ENCODE assay signal across 9 cellular contexts in the genomic region with DNA sequence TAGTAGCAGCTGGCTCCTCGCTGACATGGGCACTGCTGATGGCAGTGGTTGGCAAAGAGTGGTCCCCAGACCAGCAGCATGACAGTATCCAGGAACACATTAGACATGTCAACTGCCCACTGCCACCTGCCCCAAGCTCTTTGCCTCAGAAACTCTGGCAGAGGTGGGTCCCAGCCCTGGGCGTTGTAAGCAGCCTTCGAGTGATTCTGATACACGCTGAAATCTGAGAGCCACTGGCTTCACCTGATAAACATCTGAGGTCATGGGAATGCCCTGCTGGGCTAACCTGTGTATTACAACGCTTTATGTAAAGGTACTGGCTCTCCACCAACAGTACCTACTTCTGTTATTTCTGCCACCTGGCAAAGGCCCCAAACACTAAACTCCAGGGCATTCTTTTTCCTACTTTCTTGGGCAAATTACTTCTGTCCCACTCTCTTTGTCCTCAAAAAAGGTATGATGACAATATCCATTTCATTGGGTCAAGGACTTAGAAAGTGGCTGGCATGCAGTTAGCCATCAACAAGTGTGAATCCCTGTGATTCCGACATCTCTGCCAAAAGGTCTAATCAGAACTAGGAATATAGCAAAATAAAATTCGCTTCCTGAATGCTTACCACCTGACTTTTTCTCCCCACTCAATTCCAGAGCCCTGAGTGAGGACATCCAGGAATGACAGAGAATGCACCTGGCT. TPM values are rescaled to one million over a fixed set of nuclear protein-coding genes. Genes with fewer than 3 reads are reported as not detected.
A peak's percentile ranks its signal among the peaks of the same experiment; 100 is the strongest.
DNase-seq lines count a peak whose midpoint lies in the region; ATAC-seq and TF ChIP-seq lines count a peak whose summit lies in the region.
"Had no signal": no experiment of that assay in that cellular context is flagged by ENCODE, and none has a peak within 500 bp of the region (broad histone marks: within the 10 kb centered on the region; RNA-seq: fewer than 3 reads in every experiment).

No MANE protein-coding gene starts in this region.

- ATAC-seq in GM19035 (IDR thresholded peaks at IDR 0.05; ENCODE audit: unreplicated experiment), result peak; percentile 51
- ATAC-seq in stimulated activated naive CD8-positive, alpha-beta T cell treated with anti-CD3 and anti-CD28 coated beads, Interleukin-15, amount 100 ng/mL, for 72 hours, result peak; percentile 53

- intact Hi-C loops in CD14-positive monocyte (cut with micrococcal nuclease), result no loop called here

- H3K36me3 Mint-ChIP-seq in CD14-positive monocyte, result peaks cover 0 to 4% of the 10 kb centered on the region in 2 donors

- DNase-seq in CD14-positive monocyte (ENCODE audit: low spot score) (no peak), LoVo (ENCODE audit: low spot score) (peak; percentile 20), NCI-H128 (lab: John Stamatoyannopoulos, UW; ENCODE audit: unreplicated experiment) (no peak), globus pallidus (ENCODE audit: low spot score) (no peak), GM19238 (ENCODE audit: insufficient read length, low spot score) (no peak)
- DNase-seq in effector CD4-positive, alpha-beta T cell, result peak; percentile 8
- peak in 1 of 2 donors; percentile 30 for DNase-seq in stimulated activated naive CD8-positive, alpha-beta T cell treated with anti-CD3 and anti-CD28 coated beads, Interleukin-15, amount 100 ng/mL, for 72 hours
- DNase-seq: activated naive CD8-positive, alpha-beta T cell treated with anti-CD3 and anti-CD28 coated beads, Interleukin-2, amount 10 ng/mL, durations not matched to agents 7 days and 5 days had no signal

- no peak overlapping the region for H3K27ac Mint-ChIP-seq in CD14-positive monocyte
- H3K27ac Mint-ChIP-seq in stimulated activated naive CD8-positive, alpha-beta T cell treated with anti-CD3 and anti-CD28 coated beads, Interleukin-15, amount 100 ng/mL, for 72 hours, result no peak overlapping the region
- H3K27ac Mint-ChIP-seq: activated naive CD8-positive, alpha-beta T cell treated with anti-CD3 and anti-CD28 coated beads, Interleukin-2, amount 10 ng/mL, durations not matched to agents 7 days and 5 days had no signal

- no peaks in the 10 kb centered on the region for H3K9me3 Mint-ChIP-seq in CD14-positive monocyte
- no peaks in the 10 kb centered on the region for H3K9me3 Mint-ChIP-seq in stimulated activated naive CD8-positive, alpha-beta T cell treated with anti-CD3 and anti-CD28 coated beads, Interleukin-15, amount 100 ng/mL, for 72 hours
- H3K9me3 Mint-ChIP-seq: activated naive CD8-positive, alpha-beta T cell treated with anti-CD3 and anti-CD28 coated beads, Interleukin-2, amount 10 ng/mL, durations not matched to agents 7 days and 5 days had no signal

- TF ChIP-seq CTCF in CD14-positive monocyte (IDR thresholded peaks at IDR 0.05), result peak; percentile 17

- H3K4me3 Mint-ChIP-seq in CD14-positive monocyte, result no peak overlapping the region
- H3K4me3 Mint-ChIP-seq in stimulated activated naive CD8-positive, alpha-beta T cell treated with anti-CD3 and anti-CD28 coated beads, Interleukin-15, amount 100 ng/mL, for 72 hours, result no peak overlapping the region
- H3K4me3 Mint-ChIP-seq: activated naive CD8-positive, alpha-beta T cell treated with anti-CD3 and anti-CD28 coated beads, Interleukin-2, amount 10 ng/mL, durations not matched to agents 7 days and 5 days had no signal

- peaks cover 0 to 2% (median 0%) of the 10 kb centered on the region in 3 donors for H3K27me3 Mint-ChIP-seq in CD14-positive monocyte (ENCODE audit: low read depth in 3 of 3)
- H3K27me3 Mint-ChIP-seq in stimulated activated naive CD8-positive, alpha-beta T cell treated with anti-CD3 and anti-CD28 coated beads, Interleukin-15, amount 100 ng/mL, for 72 hours, result no peaks in the 10 kb centered on the region
- H3K27me3 Mint-ChIP-seq: activated naive CD8-positive, alpha-beta T cell treated with anti-CD3 and anti-CD28 coated beads, Interleukin-2, amount 10 ng/mL, durations not matched to agents 7 days and 5 days had no signal

- peaks cover 30% of the 10 kb centered on the region for H3K4me1 Mint-ChIP-seq in CD14-positive monocyte
- peaks cover 65% of the 10 kb centered on the region for H3K4me1 Mint-ChIP-seq in stimulated activated naive CD8-positive, alpha-beta T cell treated with anti-CD3 and anti-CD28 coated beads, Interleukin-15, amount 100 ng/mL, for 72 hours

RNA-seq across cellular contexts. Expression of gene SGMS1, which starts 9.2 kb away (rescaled TPM):
- polyA plus RNA-seq in CD14-positive monocyte, result 10 to 100 TPM; 19.5 to 20.4 TPM

Comparison
In these comparisons a context has a peak if more than half of its experiments do, and no peak if none do; other contexts are left out.
1. DNase-seq: peak in LoVo (single experiment) and effector CD4-positive, alpha-beta T cell (single experiment); none in CD14-positive monocyte (single experiment), NCI-H128 (single experiment), globus pallidus (single experiment) and GM19238 (single experiment).